22 cellular contexts compared by ENCODE assay signal in genomic region chr1:20237646-20238045, GRCh38. TPM values are rescaled to one million over a fixed set of nuclear protein-coding genes. Genes with fewer than 3 reads are reported as not detected.
DNase-seq lines count a peak whose midpoint lies in the region; ATAC-seq and TF ChIP-seq lines count a peak whose summit lies in the region.
"Had no signal": no experiment of that assay in that cellular context is flagged by ENCODE, and none has a peak within 500 bp of the region (broad histone marks: within the 10 kb centered on the region; RNA-seq: fewer than 3 reads in every experiment).

No MANE protein-coding gene starts in this region.

- no peaks in the 10 kb centered on the region for H3K4me1 ChIP-seq in BE2C
- H3K4me1 ChIP-seq: Caco-2 had no signal

- no peak for ATAC-seq in GM18498 (IDR thresholded peaks at IDR 0.05; ENCODE audit: unreplicated experiment)
- ATAC-seq: CD8-positive, alpha-beta T cell had no signal

- CTCF ChIA-PET in activated CD4-positive, alpha-beta memory T cell treated with anti-CD3 and anti-CD28 coated beads for 36 hours (lab: Charles Lee), result interaction anchor here (1.6 kb wide), 1 partner anchor 25 kb away, joined by 3 read pairs; no protein-coding TSS in a partner anchor

- H3K27me3 Mint-ChIP-seq in neural crest cell (ENCODE audit: low read depth), result peaks cover 24% of the 10 kb centered on the region
- peaks cover 42% of the 10 kb centered on the region for H3K27me3 Mint-ChIP-seq in activated CD4-positive, alpha-beta memory T cell treated with anti-CD3 and anti-CD28 coated beads for 36 hours

- POLR2A ChIA-PET in activated CD4-positive, alpha-beta memory T cell treated with anti-CD3 and anti-CD28 coated beads for 36 hours (lab: Charles Lee), result no interaction called here

- intact Hi-C loops in activated CD4-positive, alpha-beta memory T cell treated with anti-CD3 and anti-CD28 coated beads for 36 hours (cut with micrococcal nuclease), result no loop called here

- H3K9me3 ChIP-seq in BE2C, result no peaks in the 10 kb centered on the region
- H3K9me3 ChIP-seq: Caco-2 had no signal

- H3K4me3 Mint-ChIP-seq in neural crest cell, result no peak overlapping the region
- H3K4me3 Mint-ChIP-seq in activated CD4-positive, alpha-beta memory T cell treated with anti-CD3 and anti-CD28 coated beads for 36 hours, result no peak overlapping the region
- H3K4me3 Mint-ChIP-seq: CD8-positive, alpha-beta T cell; IgD-negative memory B cell had no signal

- no peaks in the 10 kb centered on the region for H3K36me3 ChIP-seq in BE2C

- H3K36me3 Mint-ChIP-seq in neural crest cell (ENCODE audit: low read depth), result no peaks in the 10 kb centered on the region
- H3K36me3 Mint-ChIP-seq in activated CD4-positive, alpha-beta memory T cell treated with anti-CD3 and anti-CD28 coated beads for 36 hours, result no peaks in the 10 kb centered on the region
- H3K36me3 Mint-ChIP-seq: CD8-positive, alpha-beta T cell had no signal

- no peak overlapping the region for H3K4me3 ChIP-seq in BE2C (ENCODE audit: low read depth, low read length)
- H3K4me3 ChIP-seq in GM12865 (ENCODE audit: low read depth, low read length), result no peak overlapping the region

- DNase-seq in BE2C (peak; percentile 30), GM12865 (ENCODE audit: low read depth) (peak; percentile 54), kidney glomerular epithelial cell (lab: John Stamatoyannopoulos, UW) (peak; percentile 39), neural crest cell (ENCODE audit: low read depth, low spot score) (peak; percentile 6), NCI-H748 treated with DMSO at 0.1 percent for 48 hours (lab: John Stamatoyannopoulos, UW) (no peak)
- DNase-seq in activated CD4-positive, alpha-beta memory T cell treated with anti-CD3 and anti-CD28 coated beads for 36 hours, result no peak
- DNase-seq: Caco-2; CD8-positive, alpha-beta T cell; DMS79 treated with DMSO at 0.1 percent for 48 hours; GF-D8; NCI-H1092; NCI-H1417 treated with DMSO at 0.1 percent for 48 hours; NCI-H187; NCI-H2081 treated with DMSO at 0.1 percent for 48 hours; NCI-H446; NCI-H524 treated with DMSO at 0.1 percent for 48 hours; NCI-H82; SHP77 had no signal

- no peaks in the 10 kb centered on the region for H3K27me3 ChIP-seq in BE2C

- H3K4me1 Mint-ChIP-seq in neural crest cell, result peaks cover 51% of the 10 kb centered on the region
- no peaks in the 10 kb centered on the region for H3K4me1 Mint-ChIP-seq in activated CD4-positive, alpha-beta memory T cell treated with anti-CD3 and anti-CD28 coated beads for 36 hours (ENCODE audit: low read depth)

- H3K27ac Mint-ChIP-seq in neural crest cell (ENCODE audit: unreplicated experiment), result no peak overlapping the region
- H3K27ac Mint-ChIP-seq in activated CD4-positive, alpha-beta memory T cell treated with anti-CD3 and anti-CD28 coated beads for 36 hours, result no peak overlapping the region
- H3K27ac Mint-ChIP-seq: CD8-positive, alpha-beta T cell; IgD-negative memory B cell had no signal

- no peaks in the 10 kb centered on the region for H3K9me3 Mint-ChIP-seq in neural crest cell
- no peaks in the 10 kb centered on the region for H3K9me3 Mint-ChIP-seq in activated CD4-positive, alpha-beta memory T cell treated with anti-CD3 and anti-CD28 coated beads for 36 hours
- H3K9me3 Mint-ChIP-seq: CD8-positive, alpha-beta T cell; IgD-negative memory B cell had no signal

- no peak for TF ChIP-seq CTCF in BE2C (IDR thresholded peaks at IDR 0.05; ENCODE audit: low read depth, low read length)
- no peak for TF ChIP-seq CTCF in GM12865 (IDR thresholded peaks at IDR 0.05; ENCODE audit: insufficient read depth, low read depth, low read length, missing control alignments)
- TF ChIP-seq CTCF in neural crest cell (conservative IDR thresholded peaks at IDR 0.05), result no peak

RNA-seq across cellular contexts. Expression of gene PLA2G2C, which starts 51.3 kb away (rescaled TPM):
- not detected for polyA plus RNA-seq in BE2C (2012; ENCODE audit: insufficient read depth, insufficient read length, low read depth)
- total RNA-seq in neural crest cell, result not detected in 2 replicates
- under 1 TPM; 0.43 to 0.44 TPM for total RNA-seq in activated CD4-positive, alpha-beta memory T cell treated with anti-CD3 and anti-CD28 coated beads for 36 hours
- total RNA-seq: Caco-2; CD8-positive, alpha-beta T cell; SK-MEL-5 had no signal
- polyA plus RNA-seq: AG04450, IgD-negative memory B cell had no signal

RNA-seq across cellular contexts. Expression of gene UBXN10, which starts 51.8 kb away (rescaled TPM):
- polyA plus RNA-seq in BE2C (2012; ENCODE audit: insufficient read depth, insufficient read length, low read depth), result 1.2 TPM
- 1.3 and 1.4 TPM in 2 replicates for total RNA-seq in neural crest cell
- under 1 TPM; 0.53 to 0.55 TPM for total RNA-seq in activated CD4-positive, alpha-beta memory T cell treated with anti-CD3 and anti-CD28 coated beads for 36 hours
- polyA plus RNA-seq: AG04450 had no signal

RNA-seq across cellular contexts. Expression of gene VWA5B1, which starts 53.0 kb away (rescaled TPM):
- polyA plus RNA-seq in BE2C (2012; ENCODE audit: insufficient read depth, insufficient read length, low read depth), result 0.28 TPM
- total RNA-seq in neural crest cell, result 0.30 and 0.44 TPM in 2 replicates
- not detected for total RNA-seq in activated CD4-positive, alpha-beta memory T cell treated with anti-CD3 and anti-CD28 coated beads for 36 hours
- total RNA-seq: Caco-2; CD8-positive, alpha-beta T cell; SK-MEL-5 had no signal
- polyA plus RNA-seq: AG04450, IgD-negative memory B cell had no signal

Comparison
In these comparisons a context has a peak if more than half of its experiments do, and no peak if none do; other contexts are left out.
1. DNase-seq: peak in BE2C (single experiment), GM12865 (single experiment), kidney glomerular epithelial cell (single experiment) and neural crest cell (single experiment); none in NCI-H748 treated with DMSO at 0.1 percent for 48 hours (single experiment) and activated CD4-positive, alpha-beta memory T cell treated with anti-CD3 and anti-CD28 coated beads for 36 hours (single experiment).